16 cellular contexts compared by ENCODE assay signal in genomic region chr1:214363386-214363785, GRCh38.
"Had no signal": no experiment of that assay in that cellular context is flagged by ENCODE, and none has a peak within 500 bp of the region (broad histone marks: within the 10 kb centered on the region; RNA-seq: fewer than 3 reads in every experiment).

No MANE protein-coding gene starts in this region.

- H3K4me1 ChIP-seq: colonic mucosa had no signal

- ATAC-seq: activated CD4-positive, CD25-positive, alpha-beta regulatory T cell treated with anti-CD3 and anti-CD28 coated beads, Interleukin-2, amount 50 U/mL, for 24 hours; esophagus mucosa; left lobe of liver; natural killer cell had no signal

- H3K4me3 ChIP-seq: colonic mucosa, smooth muscle cell had no signal

- H3K9me3 ChIP-seq: colonic mucosa, neutrophil had no signal

- H3K4me2 ChIP-seq: smooth muscle cell had no signal

- DNase-seq: activated naive CD4-positive, alpha-beta T cell treated with anti-CD3 and anti-CD28 coated beads, Interleukin-2, amount 10 ng/mL, durations not matched to agents 7 days and 5 days; colonic mucosa; foreskin melanocyte; islet precursor cell; mammary epithelial cell; natural killer cell; posterior cingulate gyrus; stimulated activated CD4-positive, alpha-beta T cell treated with anti-CD3 and anti-CD28 coated beads, Interleukin-4, amount 100 ng/mL, for 4 hours; stimulated activated CD8-positive, alpha-beta memory T cell treated with anti-CD3 and anti-CD28 coated beads, Interleukin-4, amount 100 ng/mL, for 48 hours; stimulated activated naive CD4-positive, alpha-beta T cell treated with Interleukin-2 at 50 U/mL for 16 hours; T-helper 9 cell had no signal

- H3K27ac ChIP-seq: colonic mucosa, neutrophil had no signal

- H3K27me3 ChIP-seq: colonic mucosa, neutrophil had no signal

- H3K36me3 ChIP-seq: colonic mucosa, neutrophil had no signal
